12 cellular contexts compared by ENCODE assay signal in the genomic region with DNA sequence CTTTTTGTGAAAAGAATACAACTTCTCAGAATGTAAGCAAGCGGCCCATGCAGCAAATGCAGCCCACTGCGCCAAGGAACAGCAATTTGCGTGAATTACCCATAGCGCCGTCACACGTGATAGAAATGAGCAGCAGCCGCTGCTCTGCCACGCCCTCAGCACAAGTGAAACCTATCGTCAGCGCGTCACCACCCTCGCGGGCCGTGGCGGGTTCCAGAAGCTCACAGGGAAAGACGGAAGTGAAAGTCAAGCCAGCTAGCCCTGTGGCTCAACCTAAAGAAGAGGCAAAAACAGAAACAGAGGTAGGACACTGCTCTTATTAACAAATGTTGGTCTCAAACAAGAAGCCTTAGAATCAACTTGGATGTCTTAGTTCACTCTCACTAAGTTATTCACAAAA.
A peak's percentile ranks its signal among the peaks of the same experiment; 100 is the strongest.
DNase-seq lines count a peak whose midpoint lies in the region; ATAC-seq, FAIRE-seq and TF ChIP-seq lines count a peak whose summit lies in the region.
"Had no signal": no experiment of that assay in that cellular context is flagged by ENCODE, and none has a peak within 500 bp of the region (broad histone marks: within the 10 kb centered on the region; RNA-seq: fewer than 3 reads in every experiment).

No MANE protein-coding gene starts in this region.

- H3K27me3 ChIP-seq in GM23338 (ENCODE audit: insufficient read depth) = no peaks in the 10 kb centered on the region

- H3K4me3 Mint-ChIP-seq in activated CD4-positive, alpha-beta T cell treated with anti-CD3 and anti-CD28 coated beads, Interleukin-2, amount 10 ng/mL, durations not matched to agents 24 days and 14 days = no peak overlapping the region
- H3K4me3 Mint-ChIP-seq in GM23338 = no peak overlapping the region
- H3K4me3 Mint-ChIP-seq in WTC11 = no peak overlapping the region

- H3K36me3 ChIP-seq in GM23338 (ENCODE audit: insufficient read depth) (peaks cover 23% of the 10 kb centered on the region), mucosa of descending colon (ENCODE audit: low read depth) (peaks cover 4% of the 10 kb centered on the region)

- no peak overlapping the region for H2AFZ ChIP-seq in GM23338

- H3K79me2 ChIP-seq in GM23338 (replicated peaks; ENCODE audit: insufficient read depth) = peaks cover 19% of the 10 kb centered on the region

- H3K9me2 ChIP-seq in GM23338 (ENCODE audit: insufficient read depth) = no peaks in the 10 kb centered on the region

- no peak for TF ChIP-seq CTCF in GM23338 (conservative IDR thresholded peaks at IDR 0.05; ENCODE audit: low read depth in 2 of 2)
- no peak for TF ChIP-seq CTCF in WTC11 (IDR thresholded peaks at IDR 0.05)
- no peak for TF ChIP-seq CTCF in mucosa of descending colon (IDR thresholded peaks at IDR 0.05)

- no peak for ATAC-seq in GM23338
- no peak for ATAC-seq in WTC11
- ATAC-seq in mucosa of descending colon = peak; percentile 58

- DNase-seq in activated CD4-positive, alpha-beta T cell treated with anti-CD3 and anti-CD28 coated beads, Interleukin-2, amount 10 ng/mL, durations not matched to agents 24 days and 14 days = peak; percentile 65
- DNase-seq in activated CD4-positive, alpha-beta T cell treated with anti-CD3 and anti-CD28 coated beads for 1 hour = no peak
- DNase-seq in GM23338 (ENCODE audit: low spot score) (no peak), WTC11 (ENCODE audit: low spot score) (no peak), mucosa of descending colon (peak; percentile 52 to 73 (median 55)), GM12892 (ENCODE audit: insufficient read length) (no peak), GOT3 (lab: John Stamatoyannopoulos, UW) (no peak), HUDEP-2 (lab: John Stamatoyannopoulos, UW; ENCODE audit: unreplicated experiment in 76 of 76) (no peak)
- DNase-seq: KBM-7; NCI-H510A treated with DMSO at 0.1 percent for 48 hours; stimulated activated CD8-positive, alpha-beta memory T cell treated with anti-CD3 and anti-CD28 coated beads, Interleukin-4, amount 100 ng/mL, for 48 hours had no signal

- no peak for FAIRE-seq in GM12892 (lab: Jason Lieb, UNC)
- FAIRE-seq: A204.1 had no signal

- no peaks in the 10 kb centered on the region for H3K9me3 Mint-ChIP-seq in activated CD4-positive, alpha-beta T cell treated with anti-CD3 and anti-CD28 coated beads, Interleukin-2, amount 10 ng/mL, durations not matched to agents 24 days and 14 days
- H3K9me3 Mint-ChIP-seq in GM23338 (no peaks in the 10 kb centered on the region), WTC11 (no peaks in the 10 kb centered on the region)

- CTCF ChIA-PET in WTC11 (lab: Charles Lee) = interaction anchor here (1.6 to 1.9 kb wide), 2 partner anchors 17 to 144 kb away, joined by 3 to 12 read pairs; no protein-coding TSS in a partner anchor

- H3F3A ChIP-seq in GM23338 (replicated peaks; ENCODE audit: low read depth) = no peaks in the 10 kb centered on the region

- TF ChIP-seq POLR2A in GM12892 (IDR thresholded peaks at IDR 0.05; ENCODE audit: low read depth, low read length) = no peak

- H3K9me3 ChIP-seq in mucosa of descending colon = no peaks in the 10 kb centered on the region

- H3K36me3 Mint-ChIP-seq in activated CD4-positive, alpha-beta T cell treated with anti-CD3 and anti-CD28 coated beads, Interleukin-2, amount 10 ng/mL, durations not matched to agents 24 days and 14 days (ENCODE audit: low read depth) = peaks cover 77% of the 10 kb centered on the region
- H3K36me3 Mint-ChIP-seq in GM23338 (ENCODE audit: low read depth) (peaks cover 72% of the 10 kb centered on the region), WTC11 (peaks cover 70% of the 10 kb centered on the region)

- H4K20me1 ChIP-seq in GM23338 (replicated peaks; ENCODE audit: insufficient read depth) = peaks cover 5% of the 10 kb centered on the region

- POLR2A ChIA-PET in WTC11 (lab: Charles Lee) = no interaction called here

- H3K27ac Mint-ChIP-seq in activated CD4-positive, alpha-beta T cell treated with anti-CD3 and anti-CD28 coated beads, Interleukin-2, amount 10 ng/mL, durations not matched to agents 24 days and 14 days = peak overlapping the region; percentile 84
- H3K27ac Mint-ChIP-seq in GM23338 = peak overlapping the region; percentile 90
- H3K27ac Mint-ChIP-seq in WTC11 = peak overlapping the region; percentile 79; the same call in 1 of the 2 replicates

- H3K4me1 ChIP-seq in GM23338 (ENCODE audit: insufficient read depth) (peaks cover 18% of the 10 kb centered on the region), mucosa of descending colon (ENCODE audit: low read depth) (no peaks in the 10 kb centered on the region)

- peak overlapping the region; percentile 82 for H3K27ac ChIP-seq in GM23338 (ENCODE audit: low read depth)

- H3K4me3 ChIP-seq in GM23338 (no peak overlapping the region), mucosa of descending colon (no peak overlapping the region)

- peaks cover 49% of the 10 kb centered on the region for H3K4me1 Mint-ChIP-seq in activated CD4-positive, alpha-beta T cell treated with anti-CD3 and anti-CD28 coated beads, Interleukin-2, amount 10 ng/mL, durations not matched to agents 24 days and 14 days
- H3K4me1 Mint-ChIP-seq in GM23338 = peaks cover 26% of the 10 kb centered on the region
- peaks cover 27% of the 10 kb centered on the region for H3K4me1 Mint-ChIP-seq in WTC11

- no peak overlapping the region for H3K4me2 ChIP-seq in GM23338

- H3K27me3 Mint-ChIP-seq in activated CD4-positive, alpha-beta T cell treated with anti-CD3 and anti-CD28 coated beads, Interleukin-2, amount 10 ng/mL, durations not matched to agents 24 days and 14 days = no peaks in the 10 kb centered on the region
- H3K27me3 Mint-ChIP-seq in GM23338 (ENCODE audit: insufficient read depth, low read depth, poor library complexity) (peaks cover 8% of the 10 kb centered on the region), WTC11 (ENCODE audit: low read depth) (no peaks in the 10 kb centered on the region)

- intact Hi-C loops in activated CD4-positive, alpha-beta T cell treated with anti-CD3 and anti-CD28 coated beads, Interleukin-2, amount 10 ng/mL, durations not matched to agents 24 days and 14 days (cut with micrococcal nuclease) = no loop called here
- intact Hi-C loops in mucosa of descending colon (cut with DNase I, micrococcal nuclease) = no loop called here

TF ChIP-seq in GM23338, 12 proteins besides CTCF, POLR2A, EP300 and RAD21 (continues in another document):
- TF ChIP-seq EZH2phosphoT487 (IDR thresholded peaks at IDR 0.05; ENCODE audit: unreplicated experiment) (no peak), CREB1 (CRISPR knock-in tag; IDR thresholded peaks at IDR 0.05; ENCODE audit: low read depth) (no peak), STAT1 (IDR thresholded peaks at IDR 0.05; ENCODE audit: unreplicated experiment) (no peak), NANOG (IDR thresholded peaks at IDR 0.05; ENCODE audit: borderline replicate concordance) (no peak), ZNF331 (CRISPR knock-in tag; IDR thresholded peaks at IDR 0.05; ENCODE audit: low read depth) (no peak), JUNB (IDR thresholded peaks at IDR 0.05; ENCODE audit: unreplicated experiment) (no peak), EZH2 (IDR thresholded peaks at IDR 0.05; ENCODE audit: low read depth, unreplicated experiment) (no peak)

TF ChIP-seq in WTC11, 78 proteins besides CTCF, POLR2A, EP300 and RAD21:
- TF ChIP-seq RORB (CRISPR knock-in tag; IDR thresholded peaks at IDR 0.05) = no peak
- no peak for TF ChIP-seq MLX (CRISPR knock-in tag; IDR thresholded peaks at IDR 0.05)

Comparison
In these comparisons a context has a peak if more than half of its experiments do, and no peak if none do; other contexts are left out.
1. DNase-seq: peak in activated CD4-positive, alpha-beta T cell treated with anti-CD3 and anti-CD28 coated beads, Interleukin-2, amount 10 ng/mL, durations not matched to agents 24 days and 14 days (single experiment) and mucosa of descending colon (3 of 3); none in activated CD4-positive, alpha-beta T cell treated with anti-CD3 and anti-CD28 coated beads for 1 hour (single experiment), GM23338 (single experiment), WTC11 (single experiment), GM12892 (single experiment), GOT3 (single experiment) and HUDEP-2 (0 of 76).
2. Peak in every context shown above with its lines, with median percentiles within 50 percentile points of each other: H3K27ac Mint-ChIP-seq.